Comparison of ENCODE assay signal across 8 cellular contexts in genomic region chr11:125871391-125872137, GRCh38. TPM values are rescaled to one million over a fixed set of nuclear protein-coding genes. Genes with fewer than 3 reads are reported as not detected.
DNase-seq lines count a peak whose midpoint lies in the region; ATAC-seq and TF ChIP-seq lines count a peak whose summit lies in the region.

No MANE protein-coding gene starts in this region.

- H3K9me3 Mint-ChIP-seq in stimulated activated effector memory CD8-positive, alpha-beta T cell treated with anti-CD3 and anti-CD28 coated beads, Interleukin-12 subunit alpha, Interleukin-12 subunit beta, amount 100 ng/mL, for 72 hours: peaks cover 3% of the 10 kb centered on the region

- in situ Hi-C loops in GM23248 (cut with MboI): no loop called here

- H2AFZ ChIP-seq in GM23248 (no peak overlapping the region), fibroblast of lung (ENCODE audit: low read length) (no peak overlapping the region)

- H3K4me2 ChIP-seq in GM23248 (ENCODE audit: unreplicated experiment) (no peak overlapping the region), fibroblast of lung (ENCODE audit: extremely low read depth, insufficient read depth, low read length) (no peak overlapping the region)

- H3K9me3 ChIP-seq in GM23248 (ENCODE audit: low read depth): no peaks in the 10 kb centered on the region
- no peaks in the 10 kb centered on the region for H3K9me3 ChIP-seq in fibroblast of lung (ENCODE audit: control insufficient read depth, insufficient read depth, low read depth, low read length)

- no peaks in the 10 kb centered on the region for H3K9me2 ChIP-seq in GM23248 (ENCODE audit: insufficient read depth)

- peak; percentile 39 for DNase-seq in AG08396 (ENCODE audit: low spot score)
- DNase-seq in GM23248: peak; percentile 66
- peak; percentile 7 for DNase-seq in SKM-1 (lab: John Stamatoyannopoulos, UW; ENCODE audit: unreplicated experiment)
- DNase-seq in fibroblast of lung (ENCODE audit: low read depth in 2 of 2): peak; percentile 22 to 34
- DNase-seq in stimulated activated effector memory CD8-positive, alpha-beta T cell treated with anti-CD3 and anti-CD28 coated beads, Interleukin-12 subunit alpha, Interleukin-12 subunit beta, amount 100 ng/mL, for 72 hours (ENCODE audit: low spot score in 2 of 2): peak in 1 of 2 donors; percentile 61
- DNase-seq in NCI-H187 treated with DMSO at 0.1 percent for 48 hours (lab: John Stamatoyannopoulos, UW): no peak
- DNase-seq in NCI-H2029 (lab: John Stamatoyannopoulos, UW): no peak
- no peak for DNase-seq in MV-4-11 (lab: John Stamatoyannopoulos, UW)

- H3K4me3 Mint-ChIP-seq in stimulated activated effector memory CD8-positive, alpha-beta T cell treated with anti-CD3 and anti-CD28 coated beads, Interleukin-12 subunit alpha, Interleukin-12 subunit beta, amount 100 ng/mL, for 72 hours: no peak overlapping the region

- 61 to 64% methylated on average over 10 of the region's 10 CpGs for WGBS in GM23248 (ENCODE audit: low coverage in 1 of 2, low lambda C conversion rate in 2 of 2, missing lambda C conversion rate in 2 of 2), 2 experiments

- no peaks in the 10 kb centered on the region for H3F3A ChIP-seq in GM23248 (ENCODE audit: insufficient read depth)

- H3K36me3 ChIP-seq in GM23248 (ENCODE audit: low read depth) (no peaks in the 10 kb centered on the region), fibroblast of lung (ENCODE audit: control insufficient read depth, insufficient read depth, low read length) (no peaks in the 10 kb centered on the region)

- H3K9ac ChIP-seq in GM23248 (no peak overlapping the region), fibroblast of lung (ENCODE audit: insufficient read depth, low read length) (no peak overlapping the region)

- H3K79me2 ChIP-seq in GM23248 (ENCODE audit: insufficient read depth) (no peaks in the 10 kb centered on the region), fibroblast of lung (ENCODE audit: control insufficient read depth, insufficient read depth, low read length) (no peaks in the 10 kb centered on the region)

- H3K4me1 Mint-ChIP-seq in stimulated activated effector memory CD8-positive, alpha-beta T cell treated with anti-CD3 and anti-CD28 coated beads, Interleukin-12 subunit alpha, Interleukin-12 subunit beta, amount 100 ng/mL, for 72 hours: no peaks in the 10 kb centered on the region

- peak; percentile 53 to 75 for TF ChIP-seq CTCF in fibroblast of lung (conservative IDR thresholded peaks at IDR 0.05 in 1 of 2, IDR thresholded peaks at IDR 0.05 in 1 of 2; ENCODE audit: low read depth in 1 of 2, low read length in 2 of 2)

- H3K36me3 Mint-ChIP-seq in stimulated activated effector memory CD8-positive, alpha-beta T cell treated with anti-CD3 and anti-CD28 coated beads, Interleukin-12 subunit alpha, Interleukin-12 subunit beta, amount 100 ng/mL, for 72 hours: no peaks in the 10 kb centered on the region

- H3K27me3 ChIP-seq in GM23248 (replicated peaks; ENCODE audit: insufficient read depth) (no peaks in the 10 kb centered on the region), fibroblast of lung (ENCODE audit: control insufficient read depth, insufficient read depth, low read length) (no peaks in the 10 kb centered on the region)

- peak; percentile 55 for ATAC-seq in stimulated activated effector memory CD8-positive, alpha-beta T cell treated with anti-CD3 and anti-CD28 coated beads, Interleukin-12 subunit alpha, Interleukin-12 subunit beta, amount 100 ng/mL, for 72 hours

- H4K20me1 ChIP-seq in GM23248 (ENCODE audit: insufficient read depth) (no peaks in the 10 kb centered on the region), fibroblast of lung (ENCODE audit: control insufficient read depth, extremely low read depth, insufficient read depth, low read length) (no peaks in the 10 kb centered on the region)

- H3K4me3 ChIP-seq in GM23248 (no peak overlapping the region), fibroblast of lung (replicated peaks in 1 of 4; ENCODE audit: control extremely low read depth in 1 of 4, insufficient read depth in 1 of 4, low read depth in 3 of 4, low read length in 4 of 4) (no peak overlapping the region)

- no peak overlapping the region for H3K27ac Mint-ChIP-seq in stimulated activated effector memory CD8-positive, alpha-beta T cell treated with anti-CD3 and anti-CD28 coated beads, Interleukin-12 subunit alpha, Interleukin-12 subunit beta, amount 100 ng/mL, for 72 hours

- no peaks in the 10 kb centered on the region for H3K4me1 ChIP-seq in GM23248 (ENCODE audit: insufficient read depth)
- no peaks in the 10 kb centered on the region for H3K4me1 ChIP-seq in fibroblast of lung (ENCODE audit: control insufficient read depth, extremely low read depth, insufficient read depth, low read length)

- H3K27ac ChIP-seq in GM23248 (no peak overlapping the region), fibroblast of lung (ENCODE audit: insufficient read depth, low read length) (no peak overlapping the region)

RNA-seq across cellular contexts. Expression of gene HYLS1, which starts 15.9 kb away (rescaled TPM):
- 4.6 and 6.2 TPM in 2 replicates for total RNA-seq in GM23248 (2014; rRNA removed; shearing (Covaris generic))
- polyA plus RNA-seq in GM23248 (2016; fragmentation: Nextera tagmentation; extraction: Ambion mirVana): 11.7 and 13.0 TPM in 2 replicates
- total RNA-seq in fibroblast of lung: 5.6 and 6.3 TPM in 2 replicates
- 6.8 and 11.8 TPM in 2 replicates for polyA plus RNA-seq in fibroblast of lung
- 4.8 and 8.9 TPM in 2 replicates for polyA plus RNA-seq in fibroblast of lung (2012)
- 0.48 and 1.7 TPM in 2 replicates for polyA minus RNA-seq in fibroblast of lung (ENCODE audit: low replicate concordance)

RNA-seq across cellular contexts. Expression of gene PUS3, which starts 31.4 kb away (rescaled TPM):
- 8.3 and 11.8 TPM in 2 replicates for total RNA-seq in GM23248 (2014; rRNA removed; shearing (Covaris generic))
- 8.4 and 10.7 TPM in 2 replicates for polyA plus RNA-seq in GM23248 (2016; fragmentation: Nextera tagmentation; extraction: Ambion mirVana)
- 14.0 and 14.9 TPM in 2 replicates for total RNA-seq in fibroblast of lung
- polyA plus RNA-seq in fibroblast of lung: 15.3 and 16.0 TPM in 2 replicates
- polyA plus RNA-seq in fibroblast of lung (2012): 12.2 and 14.1 TPM in 2 replicates
- polyA minus RNA-seq in fibroblast of lung (ENCODE audit: low replicate concordance): 1.7 and 5.4 TPM in 2 replicates

RNA-seq across cellular contexts. Expression of gene DDX25, which starts 32.7 kb away (rescaled TPM):
- not detected in 2 replicates for total RNA-seq in GM23248 (2014; rRNA removed; shearing (Covaris generic))
- not detected in 2 replicates for polyA plus RNA-seq in GM23248 (2016; fragmentation: Nextera tagmentation; extraction: Ambion mirVana)
- not detected in 2 replicates for total RNA-seq in fibroblast of lung
- polyA plus RNA-seq in fibroblast of lung: not detected in 2 replicates
- polyA plus RNA-seq in fibroblast of lung (2012): not detected in 2 replicates
- polyA minus RNA-seq in fibroblast of lung (ENCODE audit: low replicate concordance): not detected in 2 replicates

RNA-seq across cellular contexts. Expression of gene PATE4, which starts 38.4 kb away (rescaled TPM):
- total RNA-seq in GM23248 (2014; rRNA removed; shearing (Covaris generic)): not detected in 2 replicates
- polyA plus RNA-seq in GM23248 (2016; fragmentation: Nextera tagmentation; extraction: Ambion mirVana): not detected in 2 replicates
- not detected in 2 replicates for total RNA-seq in fibroblast of lung
- polyA plus RNA-seq in fibroblast of lung: not detected in 2 replicates
- polyA plus RNA-seq in fibroblast of lung (2012): not detected in 2 replicates
- not detected in 2 replicates for polyA minus RNA-seq in fibroblast of lung (ENCODE audit: low replicate concordance)

Comparison
In these comparisons a context has a peak if more than half of its experiments do, and no peak if none do; other contexts are left out.
1. DNase-seq: peak in AG08396 (single experiment), GM23248 (single experiment), SKM-1 (single experiment) and fibroblast of lung (2 of 2); none in NCI-H187 treated with DMSO at 0.1 percent for 48 hours (single experiment), NCI-H2029 (single experiment) and MV-4-11 (single experiment).